In the genomic region with DNA sequence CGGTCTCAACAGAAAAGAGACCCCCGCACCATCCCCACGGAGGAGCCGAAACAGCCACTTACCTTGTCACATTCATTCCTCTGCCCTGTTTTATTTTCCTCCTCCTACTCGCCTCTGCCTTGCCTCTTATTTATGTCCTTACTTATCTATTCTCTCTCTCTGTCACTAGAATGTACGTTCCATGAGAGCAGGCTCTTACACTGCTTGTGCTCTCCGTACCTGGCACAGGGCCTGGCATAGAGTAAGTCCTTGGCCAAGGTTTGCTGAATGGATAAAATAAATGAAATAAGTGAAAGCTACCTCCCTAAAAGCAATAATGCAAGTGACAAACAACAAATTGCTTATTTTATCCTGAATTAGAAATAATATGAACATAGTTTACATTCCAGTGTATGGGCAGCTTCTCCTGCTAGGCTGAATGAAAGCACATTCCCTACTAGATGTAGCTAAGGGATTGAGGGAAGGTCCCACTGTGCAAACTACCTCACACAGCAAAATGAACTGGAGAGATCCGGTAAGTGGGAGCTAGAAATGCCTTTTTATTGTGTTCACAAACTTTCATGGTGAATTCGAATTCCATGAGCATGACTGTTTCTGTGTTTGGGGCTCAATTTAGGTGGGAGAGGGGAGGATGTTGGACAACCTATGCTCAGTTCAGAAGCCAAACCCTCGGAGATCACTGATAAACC, we compare ENCODE assay signal across 16 cellular contexts.
DNase-seq lines count a peak whose midpoint lies in the region; ATAC-seq, FAIRE-seq and TF ChIP-seq lines count a peak whose summit lies in the region.
"Had no signal": no experiment of that assay in that cellular context is flagged by ENCODE, and none has a peak within 500 bp of the region (broad histone marks: within the 10 kb centered on the region; RNA-seq: fewer than 3 reads in every experiment).

No MANE protein-coding gene starts in this region.

- FAIRE-seq in HTR-8/SVneo (lab: Jason Lieb, UNC), result no peak
- FAIRE-seq in astrocyte (lab: Jason Lieb, UNC), result peak; percentile 69
- FAIRE-seq: D721Med had no signal

- H3K4me1 ChIP-seq in astrocyte (ENCODE audit: insufficient read depth, low read length), result peaks cover 17% of the 10 kb centered on the region

- peak overlapping the region; percentile 34 for H3K4me2 ChIP-seq in astrocyte (ENCODE audit: low read length)

- no peak overlapping the region for H3K9ac ChIP-seq in astrocyte (ENCODE audit: low read length)

- ATAC-seq in memory B cell (ENCODE audit: low read depth) (no peak), omental fat pad (ENCODE audit: low FRiP score) (no peak), GM19351 (IDR thresholded peaks at IDR 0.05; ENCODE audit: unreplicated experiment) (no peak)
- ATAC-seq: CD8-positive, alpha-beta T cell; PC-3 had no signal

- no peak overlapping the region for H3K27ac ChIP-seq in astrocyte (ENCODE audit: low read depth, low read length)

- no peaks in the 10 kb centered on the region for H3K79me2 ChIP-seq in astrocyte (ENCODE audit: insufficient read depth, low read length)

- H3K4me3 ChIP-seq in astrocyte (ENCODE audit: insufficient read depth, low read depth, low read length), result no peak overlapping the region

- no peaks in the 10 kb centered on the region for H3K9me3 ChIP-seq in astrocyte (ENCODE audit: insufficient read depth, low read depth, low read length)

- H3K36me3 Mint-ChIP-seq in astrocyte (ENCODE audit: low read depth, unreplicated experiment) (no peaks in the 10 kb centered on the region), memory B cell (peaks cover 27% of the 10 kb centered on the region)

- H4K20me1 ChIP-seq in astrocyte (ENCODE audit: insufficient read depth, low read length), result no peaks in the 10 kb centered on the region

- no peaks in the 10 kb centered on the region for H3K36me3 ChIP-seq in astrocyte (ENCODE audit: insufficient read depth, low read length)

- H3K27me3 ChIP-seq in astrocyte (ENCODE audit: insufficient read depth, low read length), result no peaks in the 10 kb centered on the region

- no peaks in the 10 kb centered on the region for H3K27me3 Mint-ChIP-seq in astrocyte (ENCODE audit: low read depth, unreplicated experiment)
- no peaks in the 10 kb centered on the region for H3K27me3 Mint-ChIP-seq in memory B cell
- H3K27me3 Mint-ChIP-seq: IgD-negative memory B cell had no signal

- H3K4me3 Mint-ChIP-seq in astrocyte (ENCODE audit: unreplicated experiment), result no peak overlapping the region
- no peak overlapping the region for H3K4me3 Mint-ChIP-seq in memory B cell
- H3K4me3 Mint-ChIP-seq: CD8-positive, alpha-beta T cell; IgD-negative memory B cell had no signal

- H3K27ac Mint-ChIP-seq in astrocyte (ENCODE audit: unreplicated experiment) (peak overlapping the region; percentile 70), memory B cell (peak overlapping the region; percentile 87)
- H3K27ac Mint-ChIP-seq: CD8-positive, alpha-beta T cell had no signal

- no peak overlapping the region for H2AFZ ChIP-seq in astrocyte (ENCODE audit: low read depth, low read length)

- TF ChIP-seq CTCF in astrocyte (IDR thresholded peaks at IDR 0.05; ENCODE audit: insufficient read depth, low read depth, low read length), result no peak
- TF ChIP-seq CTCF in omental fat pad (IDR thresholded peaks at IDR 0.05), result no peak

- no peaks in the 10 kb centered on the region for H3K9me3 Mint-ChIP-seq in astrocyte (ENCODE audit: unreplicated experiment)
- H3K9me3 Mint-ChIP-seq in memory B cell, result no peaks in the 10 kb centered on the region
- H3K9me3 Mint-ChIP-seq: CD8-positive, alpha-beta T cell; IgD-negative memory B cell had no signal

- H3K4me1 Mint-ChIP-seq in astrocyte (ENCODE audit: low read depth, unreplicated experiment) (peaks cover 47% of the 10 kb centered on the region), memory B cell (peaks cover 6% of the 10 kb centered on the region)

- DNase-seq in EL (peak; percentile 48), HTR-8/SVneo (ENCODE audit: insufficient read length, low spot score) (peak; percentile 8), astrocyte (ENCODE audit: low read depth) (peak; percentile 74), memory B cell (ENCODE audit: low spot score in 2 of 2) (no peak), omental fat pad (ENCODE audit: low spot score) (no peak), HuH-7 (ENCODE audit: low spot score) (no peak)
- DNase-seq: CD8-positive, alpha-beta T cell; DND-41; NCI-H1436 treated with DMSO at 0.1 percent for 48 hours; NCI-H2081 treated with DMSO at 0.1 percent for 48 hours; NCI-H345; NCI-H526 treated with DMSO at 0.1 percent for 48 hours; PC-3 had no signal

Comparison
In these comparisons a context has a peak if more than half of its experiments do, and no peak if none do; other contexts are left out.
1. DNase-seq: peak in EL (single experiment), HTR-8/SVneo (single experiment) and astrocyte (single experiment); none in memory B cell (0 of 2), omental fat pad (single experiment) and HuH-7 (single experiment).